ENCODE assay signal across 10 cellular contexts in the genomic region with DNA sequence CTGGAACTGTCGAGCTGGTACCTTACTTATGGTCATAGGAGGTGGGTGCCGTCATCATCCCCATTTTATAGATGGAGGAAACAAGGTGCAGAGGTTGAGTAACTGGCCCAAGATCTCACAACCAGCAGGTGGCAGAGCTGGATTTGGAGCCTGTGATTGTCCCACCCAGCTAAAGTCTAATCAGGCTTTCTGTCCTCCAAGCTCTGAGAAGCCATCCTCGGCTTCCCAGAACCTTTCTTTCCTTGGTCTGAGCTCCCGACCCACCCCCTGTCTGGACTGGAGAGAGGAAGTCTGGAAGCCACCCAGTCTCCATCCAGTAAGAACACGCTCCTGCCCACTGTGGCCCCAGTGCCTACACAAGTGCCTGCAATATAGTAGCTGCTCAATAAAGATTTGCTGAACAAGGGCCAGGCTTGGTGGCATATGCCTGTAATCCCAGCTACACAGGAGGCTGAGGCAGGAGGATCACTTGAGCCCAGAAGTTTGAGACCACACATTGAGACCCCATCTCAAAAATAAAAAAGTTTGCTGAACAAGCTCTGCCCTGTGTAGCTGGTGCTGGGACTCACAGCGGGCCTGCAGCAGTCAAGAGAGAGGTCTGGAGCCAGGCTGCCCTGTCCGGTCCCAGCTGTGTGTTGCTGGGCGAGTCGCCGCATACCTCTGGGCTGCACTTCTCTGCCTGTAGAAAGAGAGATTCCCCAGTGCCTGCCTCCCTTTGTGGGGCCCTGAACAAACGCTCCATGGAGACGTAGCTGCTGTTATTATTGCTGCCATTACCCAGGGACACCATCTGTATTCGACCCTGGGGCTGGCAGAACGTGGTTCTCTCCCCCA. TPM values are rescaled to one million over a fixed set of nuclear protein-coding genes. Genes with fewer than 3 reads are reported as not detected.
DNase-seq lines count a peak whose midpoint lies in the region; ATAC-seq and TF ChIP-seq lines count a peak whose summit lies in the region.
"Had no signal": no experiment of that assay in that cellular context is flagged by ENCODE, and none has a peak within 500 bp of the region (broad histone marks: within the 10 kb centered on the region; RNA-seq: fewer than 3 reads in every experiment).

No MANE protein-coding gene starts in this region.

- ATAC-seq in stimulated activated naive CD8-positive, alpha-beta T cell treated with anti-CD3 and anti-CD28 coated beads, Interleukin-15, Interleukin-2, amounts not matched to agents 100 U/mL and 50 U/mL, for 24 hours, result no peak
- no peak for ATAC-seq in HG02610 (IDR thresholded peaks at IDR 0.05; ENCODE audit: unreplicated experiment)

- no peak for TF ChIP-seq CTCF in endothelial cell (IDR thresholded peaks at IDR 0.05; ENCODE audit: unreplicated experiment)

- H3K9me3 Mint-ChIP-seq in activated CD4-positive, alpha-beta T cell treated with anti-CD3 and anti-CD28 coated beads, Interleukin-2, amount 10 ng/mL, durations not matched to agents 7 days and 5 days, result no peaks in the 10 kb centered on the region
- no peaks in the 10 kb centered on the region for H3K9me3 Mint-ChIP-seq in activated CD4-positive, alpha-beta T cell treated with anti-CD3 and anti-CD28 coated beads, Interleukin-2, amount 10 ng/mL, durations not matched to agents 24 days and 14 days
- no peaks in the 10 kb centered on the region for H3K9me3 Mint-ChIP-seq in endothelial cell (ENCODE audit: unreplicated experiment)

- H3K27me3 Mint-ChIP-seq in activated CD4-positive, alpha-beta T cell treated with anti-CD3 and anti-CD28 coated beads, Interleukin-2, amount 10 ng/mL, durations not matched to agents 7 days and 5 days, result peaks cover 7% of the 10 kb centered on the region
- peaks cover 7% of the 10 kb centered on the region for H3K27me3 Mint-ChIP-seq in activated CD4-positive, alpha-beta T cell treated with anti-CD3 and anti-CD28 coated beads, Interleukin-2, amount 10 ng/mL, durations not matched to agents 24 days and 14 days
- peaks cover 4% of the 10 kb centered on the region for H3K27me3 Mint-ChIP-seq in endothelial cell (ENCODE audit: unreplicated experiment)

- H3K27ac Mint-ChIP-seq in activated CD4-positive, alpha-beta T cell treated with anti-CD3 and anti-CD28 coated beads, Interleukin-2, amount 10 ng/mL, durations not matched to agents 7 days and 5 days, result no peak overlapping the region
- H3K27ac Mint-ChIP-seq in activated CD4-positive, alpha-beta T cell treated with anti-CD3 and anti-CD28 coated beads, Interleukin-2, amount 10 ng/mL, durations not matched to agents 24 days and 14 days, result no peak overlapping the region
- peak overlapping the region; percentile 18 for H3K27ac Mint-ChIP-seq in endothelial cell (ENCODE audit: unreplicated experiment)

- peak; percentile 15 for DNase-seq in activated CD4-positive, alpha-beta T cell treated with anti-CD3 and anti-CD28 coated beads, Interleukin-2, amount 10 ng/mL, durations not matched to agents 7 days and 5 days
- DNase-seq in activated CD4-positive, alpha-beta T cell treated with anti-CD3 and anti-CD28 coated beads, Interleukin-2, amount 10 ng/mL, durations not matched to agents 24 days and 14 days, result no peak
- DNase-seq in NCI-H460 (ENCODE audit: extremely low read depth, low read depth) (peak; percentile 26), endothelial cell (ENCODE audit: low spot score) (no peak), NCI-H1048 (lab: John Stamatoyannopoulos, UW) (no peak)
- peak; percentile 8 for DNase-seq in stimulated activated naive CD8-positive, alpha-beta T cell treated with anti-CD3 and anti-CD28 coated beads, Interleukin-15, Interleukin-2, amounts not matched to agents 100 U/mL and 50 U/mL, for 24 hours
- DNase-seq in stimulated activated CD4-positive, alpha-beta T cell treated with anti-CD3 and anti-CD28 coated beads, Interleukin-2, amount 100 ng/mL, for 48 hours, result no peak
- DNase-seq: Right ventricle myocardium superior; stimulated activated CD4-positive, alpha-beta T cell treated with anti-CD3 and anti-CD28 coated beads, Interleukin-4, amount 100 ng/mL, for 1 hour had no signal

- intact Hi-C loops in activated CD4-positive, alpha-beta T cell treated with anti-CD3 and anti-CD28 coated beads, Interleukin-2, amount 10 ng/mL, durations not matched to agents 24 days and 14 days (cut with micrococcal nuclease), result loop anchor here (1.0 kb wide), 1 partner anchor 166 kb away; no protein-coding TSS in a partner anchor

- H3K4me1 Mint-ChIP-seq in activated CD4-positive, alpha-beta T cell treated with anti-CD3 and anti-CD28 coated beads, Interleukin-2, amount 10 ng/mL, durations not matched to agents 7 days and 5 days, result no peaks in the 10 kb centered on the region
- H3K4me1 Mint-ChIP-seq in activated CD4-positive, alpha-beta T cell treated with anti-CD3 and anti-CD28 coated beads, Interleukin-2, amount 10 ng/mL, durations not matched to agents 24 days and 14 days, result no peaks in the 10 kb centered on the region
- peaks cover 20% of the 10 kb centered on the region for H3K4me1 Mint-ChIP-seq in endothelial cell (ENCODE audit: unreplicated experiment)

- H3K36me3 Mint-ChIP-seq in activated CD4-positive, alpha-beta T cell treated with anti-CD3 and anti-CD28 coated beads, Interleukin-2, amount 10 ng/mL, durations not matched to agents 7 days and 5 days (ENCODE audit: low read depth), result no peaks in the 10 kb centered on the region
- H3K36me3 Mint-ChIP-seq in activated CD4-positive, alpha-beta T cell treated with anti-CD3 and anti-CD28 coated beads, Interleukin-2, amount 10 ng/mL, durations not matched to agents 24 days and 14 days (ENCODE audit: low read depth), result no peaks in the 10 kb centered on the region
- H3K36me3 Mint-ChIP-seq in endothelial cell (ENCODE audit: low read depth, unreplicated experiment), result no peaks in the 10 kb centered on the region

- POLR2A ChIA-PET in activated CD4-positive, alpha-beta T cell treated with anti-CD3 and anti-CD28 coated beads, Interleukin-2, amount 10 ng/mL, durations not matched to agents 7 days and 5 days (lab: Charles Lee), result interaction anchor here (0.6 kb wide), 1 partner anchor 38 kb away, joined by 3 read pairs; no protein-coding TSS in a partner anchor

- CTCF ChIA-PET in activated CD4-positive, alpha-beta T cell treated with anti-CD3 and anti-CD28 coated beads, Interleukin-2, amount 10 ng/mL, durations not matched to agents 7 days and 5 days (lab: Charles Lee), result interaction anchor here (0.6 to 2.0 kb wide), 4 partner anchors 9 to 591 kb away, joined by 3 to 4 read pairs (median 4); no protein-coding TSS in a partner anchor

- no peak overlapping the region for H3K4me3 Mint-ChIP-seq in activated CD4-positive, alpha-beta T cell treated with anti-CD3 and anti-CD28 coated beads, Interleukin-2, amount 10 ng/mL, durations not matched to agents 7 days and 5 days
- H3K4me3 Mint-ChIP-seq in activated CD4-positive, alpha-beta T cell treated with anti-CD3 and anti-CD28 coated beads, Interleukin-2, amount 10 ng/mL, durations not matched to agents 24 days and 14 days, result no peak overlapping the region
- no peak overlapping the region for H3K4me3 Mint-ChIP-seq in endothelial cell (ENCODE audit: unreplicated experiment)

RNA-seq across cellular contexts. Expression of gene DLGAP4, which starts 32.5 kb away (rescaled TPM):
- 10 to 100 TPM; 26.2 to 29.5 TPM for total RNA-seq in activated CD4-positive, alpha-beta T cell treated with anti-CD3 and anti-CD28 coated beads, Interleukin-2, amount 10 ng/mL, durations not matched to agents 7 days and 5 days
- 21.3 and 24.8 TPM in 2 replicates for total RNA-seq in activated CD4-positive, alpha-beta T cell treated with anti-CD3 and anti-CD28 coated beads, Interleukin-2, amount 10 ng/mL, durations not matched to agents 24 days and 14 days
- 10.4 and 11.8 TPM in 2 replicates for total RNA-seq in NCI-H460 (2014; rRNA removed; shearing (Covaris generic))
- polyA plus RNA-seq in NCI-H460 (2014; cell fraction: nucleus; rRNA removed), result 4.9 and 5.9 TPM in 2 replicates
- 172 TPM for total RNA-seq in endothelial cell (ENCODE audit: unreplicated experiment)

RNA-seq across cellular contexts. Expression of gene AAR2, which starts 37.4 kb away (rescaled TPM):
- total RNA-seq in activated CD4-positive, alpha-beta T cell treated with anti-CD3 and anti-CD28 coated beads, Interleukin-2, amount 10 ng/mL, durations not matched to agents 7 days and 5 days, result 10 to 100 TPM; 22.5 to 23.0 TPM
- total RNA-seq in activated CD4-positive, alpha-beta T cell treated with anti-CD3 and anti-CD28 coated beads, Interleukin-2, amount 10 ng/mL, durations not matched to agents 24 days and 14 days, result 30.7 and 32.6 TPM in 2 replicates
- 22.0 and 27.2 TPM in 2 replicates for total RNA-seq in NCI-H460 (2014; rRNA removed; shearing (Covaris generic))
- polyA plus RNA-seq in NCI-H460 (2014; cell fraction: nucleus; rRNA removed), result 16.9 and 19.3 TPM in 2 replicates
- 20.3 TPM for total RNA-seq in endothelial cell (ENCODE audit: unreplicated experiment)

Comparison
In these comparisons a context has a peak if more than half of its experiments do, and no peak if none do; other contexts are left out.
1. DNase-seq: peak in activated CD4-positive, alpha-beta T cell treated with anti-CD3 and anti-CD28 coated beads, Interleukin-2, amount 10 ng/mL, durations not matched to agents 7 days and 5 days (single experiment), NCI-H460 (single experiment) and stimulated activated naive CD8-positive, alpha-beta T cell treated with anti-CD3 and anti-CD28 coated beads, Interleukin-15, Interleukin-2, amounts not matched to agents 100 U/mL and 50 U/mL, for 24 hours (single experiment); none in activated CD4-positive, alpha-beta T cell treated with anti-CD3 and anti-CD28 coated beads, Interleukin-2, amount 10 ng/mL, durations not matched to agents 24 days and 14 days (single experiment), endothelial cell (single experiment), stimulated activated CD4-positive, alpha-beta T cell treated with anti-CD3 and anti-CD28 coated beads, Interleukin-2, amount 100 ng/mL, for 48 hours (0 of 2) and NCI-H1048 (single experiment).